In the genomic region with DNA sequence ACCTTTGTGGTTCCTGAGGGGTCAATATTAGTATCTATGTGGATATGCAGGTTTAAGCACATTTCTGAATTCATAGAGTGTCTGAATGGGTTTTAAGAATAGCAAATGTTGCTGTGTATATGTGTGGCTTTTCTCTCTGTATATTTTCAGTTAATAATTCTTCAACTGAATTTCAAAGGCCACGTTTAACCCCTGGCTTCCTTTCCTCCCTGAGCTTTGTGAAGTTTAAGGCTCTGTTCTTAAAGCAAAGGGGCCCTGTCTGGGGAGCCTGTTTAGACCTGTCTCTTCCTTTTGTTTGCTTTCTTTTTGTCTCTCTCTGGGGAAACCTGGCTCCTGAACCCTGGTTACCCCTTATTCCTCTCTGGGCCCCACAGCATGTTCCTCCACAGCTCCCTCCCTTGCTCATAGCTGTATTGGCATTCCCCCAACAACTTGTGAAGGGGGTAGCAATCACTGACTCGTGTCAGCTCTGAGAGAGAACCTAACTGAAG, we compare ENCODE assay signal across 10 cellular contexts.
A peak's percentile ranks its signal among the peaks of the same experiment; 100 is the strongest.
DNase-seq lines count a peak whose midpoint lies in the region; ATAC-seq and TF ChIP-seq lines count a peak whose summit lies in the region.
"Had no signal": no experiment of that assay in that cellular context is flagged by ENCODE, and none has a peak within 500 bp of the region (broad histone marks: within the 10 kb centered on the region; RNA-seq: fewer than 3 reads in every experiment).

No MANE protein-coding gene starts in this region.

- TF ChIP-seq CTCF in GM06990 (IDR thresholded peaks at IDR 0.05; ENCODE audit: insufficient read depth, low read length, poor library complexity, severe bottlenecking) (no peak), foreskin fibroblast (IDR thresholded peaks at IDR 0.05; ENCODE audit: low read depth, low read length) (no peak), tibial artery (IDR thresholded peaks at IDR 0.05) (no peak)

- no peaks in the 10 kb centered on the region for H3K9me3 Mint-ChIP-seq in activated CD4-positive, alpha-beta memory T cell treated with anti-CD3 and anti-CD28 coated beads, Interleukin-2, amount 10 ng/mL, durations not matched to agents 7 days and 5 days
- H3K9me3 Mint-ChIP-seq: memory B cell had no signal

- H3K4me3 Mint-ChIP-seq in activated CD4-positive, alpha-beta memory T cell treated with anti-CD3 and anti-CD28 coated beads, Interleukin-2, amount 10 ng/mL, durations not matched to agents 7 days and 5 days, result no peak overlapping the region
- H3K4me3 Mint-ChIP-seq: memory B cell had no signal

- no peak overlapping the region for H3K27ac Mint-ChIP-seq in activated CD4-positive, alpha-beta memory T cell treated with anti-CD3 and anti-CD28 coated beads, Interleukin-2, amount 10 ng/mL, durations not matched to agents 7 days and 5 days
- H3K27ac Mint-ChIP-seq: memory B cell had no signal

- no peaks in the 10 kb centered on the region for H3K9me3 ChIP-seq in tibial artery

- POLR2A ChIA-PET in activated CD4-positive, alpha-beta memory T cell treated with anti-CD3 and anti-CD28 coated beads, Interleukin-2, amount 10 ng/mL, durations not matched to agents 7 days and 5 days (lab: Charles Lee), result no interaction called here

- intact Hi-C loops in tibial artery (cut with DNase I; ENCODE audit: low total_unique reads), result no loop called here

- H3K4me3 ChIP-seq in GM06990 (replicated peaks; ENCODE audit: low read depth, low read length), result no peak overlapping the region
- no peak overlapping the region for H3K4me3 ChIP-seq in foreskin fibroblast (ENCODE audit: low read depth in 1 of 2, low read length in 2 of 2)
- no peak overlapping the region for H3K4me3 ChIP-seq in tibial artery

- no peaks in the 10 kb centered on the region for H3K27me3 Mint-ChIP-seq in activated CD4-positive, alpha-beta memory T cell treated with anti-CD3 and anti-CD28 coated beads, Interleukin-2, amount 10 ng/mL, durations not matched to agents 7 days and 5 days
- H3K27me3 Mint-ChIP-seq: memory B cell had no signal

- H3K36me3 ChIP-seq in GM06990 (ENCODE audit: control insufficient read depth, insufficient read depth, low read length) (no peaks in the 10 kb centered on the region), tibial artery (no peaks in the 10 kb centered on the region)

- no peak overlapping the region for H3K27ac ChIP-seq in tibial artery

- peak; percentile 74 for ATAC-seq in GM21723 (IDR thresholded peaks at IDR 0.05; ENCODE audit: unreplicated experiment)
- peak; percentile 50 for ATAC-seq in HG03520 (IDR thresholded peaks at IDR 0.05; ENCODE audit: unreplicated experiment)
- ATAC-seq in stimulated activated naive CD8-positive, alpha-beta T cell treated with anti-CD3 and anti-CD28 coated beads, Interleukin-15, Interleukin-2, amounts not matched to agents 100 U/mL and 50 U/mL, for 24 hours, result no peak

- H3K27me3 ChIP-seq in GM06990 (replicated peaks; ENCODE audit: control insufficient read depth, insufficient read depth, low read length), result no peaks in the 10 kb centered on the region
- H3K27me3 ChIP-seq in tibial artery, result no peaks in the 10 kb centered on the region

- CTCF ChIA-PET in activated CD4-positive, alpha-beta memory T cell treated with anti-CD3 and anti-CD28 coated beads, Interleukin-2, amount 10 ng/mL, durations not matched to agents 7 days and 5 days (lab: Charles Lee), result no interaction called here

- no peaks in the 10 kb centered on the region for H3K4me1 Mint-ChIP-seq in activated CD4-positive, alpha-beta memory T cell treated with anti-CD3 and anti-CD28 coated beads, Interleukin-2, amount 10 ng/mL, durations not matched to agents 7 days and 5 days
- H3K4me1 Mint-ChIP-seq: memory B cell had no signal

- DNase-seq in GM06990 (ENCODE audit: extremely low read depth, insufficient read length), result peak; percentile 6
- DNase-seq in foreskin fibroblast, result peak; percentile 55 to 75
- DNase-seq in tibial artery, result no peak
- no peak for DNase-seq in NCI-H510A (lab: John Stamatoyannopoulos, UW)
- DNase-seq in activated CD4-positive, alpha-beta memory T cell treated with anti-CD3 and anti-CD28 coated beads, Interleukin-2, amount 10 ng/mL, durations not matched to agents 7 days and 5 days, result no peak
- no peak for DNase-seq in stimulated activated naive CD8-positive, alpha-beta T cell treated with anti-CD3 and anti-CD28 coated beads, Interleukin-15, Interleukin-2, amounts not matched to agents 100 U/mL and 50 U/mL, for 24 hours
- DNase-seq: SW 1271 had no signal

- H3K36me3 Mint-ChIP-seq in activated CD4-positive, alpha-beta memory T cell treated with anti-CD3 and anti-CD28 coated beads, Interleukin-2, amount 10 ng/mL, durations not matched to agents 7 days and 5 days (ENCODE audit: low read depth), result no peaks in the 10 kb centered on the region
- H3K36me3 Mint-ChIP-seq: memory B cell had no signal

- no peaks in the 10 kb centered on the region for H3K4me1 ChIP-seq in tibial artery

Comparison
In these comparisons a context has a peak if more than half of its experiments do, and no peak if none do; other contexts are left out.
1. DNase-seq: peak in GM06990 (single experiment) and foreskin fibroblast (2 of 2); none in tibial artery (0 of 2), NCI-H510A (single experiment), activated CD4-positive, alpha-beta memory T cell treated with anti-CD3 and anti-CD28 coated beads, Interleukin-2, amount 10 ng/mL, durations not matched to agents 7 days and 5 days (single experiment) and stimulated activated naive CD8-positive, alpha-beta T cell treated with anti-CD3 and anti-CD28 coated beads, Interleukin-15, Interleukin-2, amounts not matched to agents 100 U/mL and 50 U/mL, for 24 hours (single experiment).